ENCODE assay signal across 25 cellular contexts in the genomic region with DNA sequence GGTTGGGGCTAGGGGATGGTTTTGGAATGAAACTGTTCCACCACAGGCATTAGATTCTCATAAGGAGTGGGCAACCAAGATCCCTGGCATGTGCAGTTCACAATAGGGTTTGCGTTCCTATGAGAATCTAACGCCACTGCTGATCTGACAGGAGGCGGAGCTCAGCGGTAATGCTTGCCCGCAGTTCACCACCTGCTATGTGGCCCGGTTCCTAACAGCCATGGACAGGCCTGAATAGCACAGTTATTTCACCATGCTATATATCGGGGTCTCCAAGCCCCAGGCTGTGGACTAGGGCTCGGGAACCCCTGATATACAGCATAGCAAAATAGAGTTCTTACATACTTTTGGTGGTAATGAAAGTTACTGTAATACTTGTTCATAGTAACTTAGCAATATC.
"Had no signal": no experiment of that assay in that cellular context is flagged by ENCODE, and none has a peak within 500 bp of the region (broad histone marks: within the 10 kb centered on the region; RNA-seq: fewer than 3 reads in every experiment).

No MANE protein-coding gene starts in this region.

- H3K27me3 ChIP-seq: colonic mucosa, hepatocyte, testis, tibial artery had no signal

- H3K9me3 ChIP-seq: colonic mucosa, testis had no signal

- H3K4me3 ChIP-seq: colonic mucosa, hepatocyte, lung, mucosa of descending colon, testis, tibial artery had no signal

- DNase-seq: central memory CD4-positive, alpha-beta T cell; colonic mucosa; effector memory CD4-positive, alpha-beta T cell; erythroblast; head of caudate nucleus; left colon; mesenchymal stem cell; mucosa of descending colon; naive B cell; stimulated activated CD4-positive, alpha-beta T cell treated with anti-CD3 and anti-CD28 coated beads, Interleukin-4, amount 100 ng/mL, for 4 hours; stimulated activated naive CD8-positive, alpha-beta T cell treated with anti-CD3 and anti-CD28 coated beads, Interleukin-15, Interleukin-2, amounts not matched to agents 100 U/mL and 50 U/mL, for 24 hours; substantia nigra; testis; tibial artery had no signal

- H3K9me3 Mint-ChIP-seq: natural killer cell treated with Interleukin-12 subunit alpha and Interleukin-12 subunit beta and Interleukin-15 and Interleukin-18, amount 100 ng/mL, for 72 hours had no signal

- H2AFZ ChIP-seq: hepatocyte, parathyroid adenoma had no signal

- H3K27me3 Mint-ChIP-seq: dendritic cell treated with granulocyte-macrophage colony-stimulating factor and Interleukin-4, amounts not matched to agents 40 ng/mL and 50 ng/mL, for 4 days; progenitor cell of endocrine pancreas; stimulated activated memory B cell treated with anti-CD40 and anti-IgM and Interleukin-4, amounts not matched to agents 10 μg/mL and 1 μg/mL and 100 μg/mL, for 72 hours; type B pancreatic cell had no signal

- H3K27ac ChIP-seq: colonic mucosa, hepatocyte, parathyroid adenoma, testis, tibial artery had no signal

- H3K27ac Mint-ChIP-seq: dendritic cell treated with granulocyte-macrophage colony-stimulating factor and Interleukin-4, amounts not matched to agents 40 ng/mL and 50 ng/mL, for 4 days; mesothelial cell of epicardium; naive B cell; natural killer cell treated with Interleukin-12 subunit alpha and Interleukin-12 subunit beta and Interleukin-15 and Interleukin-18, amount 100 ng/mL, for 72 hours; progenitor cell of endocrine pancreas; stimulated activated memory B cell treated with anti-CD40 and anti-IgM and Interleukin-4, amounts not matched to agents 10 μg/mL and 1 μg/mL and 100 μg/mL, for 72 hours; type B pancreatic cell had no signal

- H3K4me1 Mint-ChIP-seq: naive B cell; neural crest cell; stimulated activated memory B cell treated with anti-CD40 and anti-IgM and Interleukin-4, amounts not matched to agents 10 μg/mL and 1 μg/mL and 100 μg/mL, for 72 hours had no signal

- H3K4me1 ChIP-seq: colonic mucosa, parathyroid adenoma, testis, tibial artery had no signal

- H3K9ac ChIP-seq: parathyroid adenoma had no signal

- H3K36me3 ChIP-seq: colonic mucosa had no signal

- ATAC-seq: left colon; mucosa of descending colon; natural killer cell treated with Interleukin-12 subunit alpha and Interleukin-12 subunit beta and Interleukin-15 and Interleukin-18, amount 100 ng/mL, for 72 hours; sciatic nerve; stimulated activated memory B cell treated with anti-CD40 and anti-IgM and Interleukin-4, amounts not matched to agents 10 μg/mL and 1 μg/mL and 100 μg/mL, for 72 hours; stimulated activated naive CD8-positive, alpha-beta T cell treated with anti-CD3 and anti-CD28 coated beads, Interleukin-15, Interleukin-2, amounts not matched to agents 100 U/mL and 50 U/mL, for 24 hours had no signal

- H3K79me2 ChIP-seq: hepatocyte, parathyroid adenoma had no signal

- H3K4me3 Mint-ChIP-seq: dendritic cell treated with granulocyte-macrophage colony-stimulating factor and Interleukin-4, amounts not matched to agents 40 ng/mL and 50 ng/mL, for 4 days; mesothelial cell of epicardium; naive B cell; natural killer cell treated with Interleukin-12 subunit alpha and Interleukin-12 subunit beta and Interleukin-15 and Interleukin-18, amount 100 ng/mL, for 72 hours; neural crest cell; stimulated activated memory B cell treated with anti-CD40 and anti-IgM and Interleukin-4, amounts not matched to agents 10 μg/mL and 1 μg/mL and 100 μg/mL, for 72 hours; type B pancreatic cell had no signal

- H3K4me2 ChIP-seq: hepatocyte had no signal
